In genomic region chr13:113855931-113856715, GRCh38 we compare ENCODE assay signal across 1 cellular context.
TF ChIP-seq lines count a peak whose summit lies in the region.

No MANE protein-coding gene starts in this region.

TF ChIP-seq in WTC11, 78 proteins besides CTCF, POLR2A, EP300 and RAD21 (continued from another document):
- TF ChIP-seq, protein P1, sequence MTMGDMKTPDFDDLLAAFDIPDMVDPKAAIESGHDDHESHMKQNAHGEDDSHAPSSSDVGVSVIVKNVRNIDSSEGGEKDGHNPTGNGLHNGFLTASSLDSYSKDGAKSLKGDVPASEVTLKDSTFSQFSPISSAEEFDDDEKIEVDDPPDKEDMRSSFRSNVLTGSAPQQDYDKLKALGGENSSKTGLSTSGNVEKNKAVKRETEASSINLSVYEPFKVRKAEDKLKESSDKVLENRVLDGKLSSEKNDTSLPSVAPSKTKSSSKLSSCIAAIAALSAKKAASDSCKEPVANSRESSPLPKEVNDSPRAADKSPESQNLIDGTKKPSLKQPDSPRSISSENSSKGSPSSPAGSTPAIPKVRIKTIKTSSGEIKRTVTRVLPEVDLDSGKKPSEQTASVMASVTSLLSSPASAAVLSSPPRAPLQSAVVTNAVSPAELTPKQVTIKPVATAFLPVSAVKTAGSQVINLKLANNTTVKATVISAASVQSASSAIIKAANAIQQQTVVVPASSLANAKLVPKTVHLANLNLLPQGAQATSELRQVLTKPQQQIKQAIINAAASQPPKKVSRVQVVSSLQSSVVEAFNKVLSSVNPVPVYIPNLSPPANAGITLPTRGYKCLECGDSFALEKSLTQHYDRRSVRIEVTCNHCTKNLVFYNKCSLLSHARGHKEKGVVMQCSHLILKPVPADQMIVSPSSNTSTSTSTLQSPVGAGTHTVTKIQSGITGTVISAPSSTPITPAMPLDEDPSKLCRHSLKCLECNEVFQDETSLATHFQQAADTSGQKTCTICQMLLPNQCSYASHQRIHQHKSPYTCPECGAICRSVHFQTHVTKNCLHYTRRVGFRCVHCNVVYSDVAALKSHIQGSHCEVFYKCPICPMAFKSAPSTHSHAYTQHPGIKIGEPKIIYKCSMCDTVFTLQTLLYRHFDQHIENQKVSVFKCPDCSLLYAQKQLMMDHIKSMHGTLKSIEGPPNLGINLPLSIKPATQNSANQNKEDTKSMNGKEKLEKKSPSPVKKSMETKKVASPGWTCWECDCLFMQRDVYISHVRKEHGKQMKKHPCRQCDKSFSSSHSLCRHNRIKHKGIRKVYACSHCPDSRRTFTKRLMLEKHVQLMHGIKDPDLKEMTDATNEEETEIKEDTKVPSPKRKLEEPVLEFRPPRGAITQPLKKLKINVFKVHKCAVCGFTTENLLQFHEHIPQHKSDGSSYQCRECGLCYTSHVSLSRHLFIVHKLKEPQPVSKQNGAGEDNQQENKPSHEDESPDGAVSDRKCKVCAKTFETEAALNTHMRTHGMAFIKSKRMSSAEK (CRISPR knock-in tag; IDR thresholded peaks at IDR 0.05; ENCODE audit: borderline replicate concordance): no peak
- no peak for TF ChIP-seq SMAD3 (CRISPR knock-in tag; IDR thresholded peaks at IDR 0.05; ENCODE audit: borderline replicate concordance)
- no peak for TF ChIP-seq ZNF416 (CRISPR knock-in tag; IDR thresholded peaks at IDR 0.05)
- no peak for TF ChIP-seq NR2C2 (CRISPR knock-in tag; IDR thresholded peaks at IDR 0.05)
- no peak for TF ChIP-seq PRRX2 (CRISPR knock-in tag; IDR thresholded peaks at IDR 0.05)
